30 cellular contexts compared by ENCODE assay signal in genomic region chr5:65913519-65913918, GRCh38. TPM values are rescaled to one million over a fixed set of nuclear protein-coding genes. Genes with fewer than 3 reads are reported as not detected.
DNase-seq lines count a peak whose midpoint lies in the region; ATAC-seq and TF ChIP-seq lines count a peak whose summit lies in the region.
"Had no signal": no experiment of that assay in that cellular context is flagged by ENCODE, and none has a peak within 500 bp of the region (broad histone marks: within the 10 kb centered on the region; RNA-seq: fewer than 3 reads in every experiment).

No MANE protein-coding gene starts in this region.

- CTCF ChIA-PET in HEK293 (lab: Yijun Ruan, JAX) (no interaction called here), HEK293T (lab: Yijun Ruan, JAX) (no interaction called here)

- no peaks in the 10 kb centered on the region for H3K9me3 ChIP-seq in HEK293 (ENCODE audit: control insufficient read depth, insufficient read depth, low read depth, low read length)
- H3K9me3 ChIP-seq: BLaER1 treated with 17β-estradiol and CSF1 and Interleukin-3, amounts not matched to agents 10 nM and 100 nM; left lung had no signal

- H3K27ac ChIP-seq in HEK293 (ENCODE audit: extremely low read depth, low read depth, low read length): no peak overlapping the region
- H3K27ac ChIP-seq: BLaER1 treated with 17β-estradiol and CSF1 and Interleukin-3, amounts not matched to agents 10 nM and 100 nM; brain microvascular endothelial cell; epithelial cell of prostate; left lung; PC-9 had no signal

- no peaks in the 10 kb centered on the region for H3K36me3 ChIP-seq in HEK293 (ENCODE audit: control insufficient read depth in 2 of 2, insufficient read depth in 1 of 2, low read length in 2 of 2)
- H3K36me3 ChIP-seq: BLaER1 treated with 17β-estradiol and CSF1 and Interleukin-3, amounts not matched to agents 10 nM and 100 nM; brain microvascular endothelial cell; left lung had no signal

- POLR2A ChIA-PET in HEK293 (lab: Yijun Ruan, JAX) (interaction anchor here (0.6 kb wide), 1 partner anchor 1747 kb away, joined by 3 read pairs; no protein-coding TSS in a partner anchor), HEK293T (lab: Yijun Ruan, JAX) (no interaction called here)

- DNase-seq in astrocyte of the spinal cord (ENCODE audit: low read depth, low spot score): peak; percentile 59
- no peak for DNase-seq in left lobe of liver (ENCODE audit: low spot score)
- no peak for DNase-seq in sciatic nerve (ENCODE audit: low spot score)
- DNase-seq in HEK293T (ENCODE audit: extremely low spot score): no peak
- DNase-seq in germinal center (ENCODE audit: low spot score): no peak
- no peak for DNase-seq in Right ventricle myocardium superior
- DNase-seq: activated CD4-positive, alpha-beta T cell treated with anti-CD3 and anti-CD28 coated beads, Interleukin-2, amount 10 ng/mL, durations not matched to agents 7 days and 5 days; activated T-cell treated with anti-CD3 and anti-CD28 coated beads, Interleukin-2, amount 50 U/mL, for 4 hours; brain microvascular endothelial cell; COR-L47; DMS79 treated with DMSO at 0.1 percent for 48 hours; foreskin melanocyte; GF-D8; HCEC 1CT; left lung; MV-4-11; naive B cell; NCI-H146; NCI-H510A treated with DMSO at 0.1 percent for 48 hours; NK-92 treated with Interleukin-12 subunit alpha and Interleukin-12 subunit beta, amount 100 ng/mL, for 24 hours; PC-9; retina; stimulated activated CD4-positive, alpha-beta T cell treated with anti-CD3 and anti-CD28 coated beads, Interleukin-4, amount 100 ng/mL, for 1 hour; T-helper 9 cell had no signal

- intact Hi-C loops in sciatic nerve (cut with DNase I) (no loop called here), Right ventricle myocardium superior (cut with DNase I) (no loop called here)

- ATAC-seq in left lobe of liver (peak; percentile 99), sciatic nerve (peak; percentile 93), GM21390 (IDR thresholded peaks at IDR 0.05; ENCODE audit: unreplicated experiment) (no peak), Right ventricle myocardium superior (ENCODE audit: poor library complexity) (no peak)
- ATAC-seq: activated T-cell treated with anti-CD3 and anti-CD28 coated beads, Interleukin-2, amount 50 U/mL, for 4 hours; left lung; Right ventricle myocardium inferior; stimulated activated effector memory CD8-positive, alpha-beta T cell treated with anti-CD3 and anti-CD28 coated beads, Interleukin-12 subunit alpha, Interleukin-12 subunit beta, amount 100 ng/mL, for 72 hours had no signal

- no peaks in the 10 kb centered on the region for H3K4me1 ChIP-seq in HEK293 (ENCODE audit: control insufficient read depth, insufficient read depth, low read length)
- H3K4me1 ChIP-seq: left lung had no signal

- no peak for TF ChIP-seq CTCF in HEK293 (tag by site-specific recombination; IDR thresholded peaks at IDR 0.05)
- no peak for TF ChIP-seq CTCF in astrocyte of the spinal cord (IDR thresholded peaks at IDR 0.05; ENCODE audit: low read depth, low read length)

- in situ Hi-C loops in astrocyte of the spinal cord (cut with HindIII; ENCODE audit: low sequenced_read_pairs): no loop called here

- H3K4me3 ChIP-seq in HEK293 (ENCODE audit: low read depth, low read length): no peak overlapping the region
- no peak overlapping the region for H3K4me3 ChIP-seq in astrocyte of the spinal cord (ENCODE audit: low read depth, low read length)
- H3K4me3 ChIP-seq: BLaER1 treated with 17β-estradiol and CSF1 and Interleukin-3, amounts not matched to agents 10 nM and 100 nM; left lung; PC-9 had no signal

TF ChIP-seq in HEK293, 187 proteins besides CTCF, POLR2A, EP300 and RAD21:
- TF ChIP-seq SCRT2 (tag by site-specific recombination; IDR thresholded peaks at IDR 0.05) (peak; percentile 49), ZNF623 (tag by site-specific recombination; IDR thresholded peaks at IDR 0.05) (no peak)
TF ChIP-seq in HEK293: peak in this region for 1.

TF ChIP-seq in HEK293T, 16 proteins besides CTCF, POLR2A, EP300 and RAD21:
- TF ChIP-seq ARNT (IDR thresholded peaks at IDR 0.05): no peak
- no peak for TF ChIP-seq SP1 (IDR thresholded peaks at IDR 0.05)
- TF ChIP-seq ELF4 (IDR thresholded peaks at IDR 0.05): no peak
- TF ChIP-seq FOXK2 (IDR thresholded peaks at IDR 0.05): no peak
- no peak for TF ChIP-seq CTBP1 (IDR thresholded peaks at IDR 0.05; ENCODE audit: borderline replicate concordance)
- TF ChIP-seq LEF1 (IDR thresholded peaks at IDR 0.05; ENCODE audit: borderline replicate concordance): no peak
- no peak for TF ChIP-seq L3MBTL2 (conservative IDR thresholded peaks at IDR 0.05)
- no peak for TF ChIP-seq BHLHE40 (IDR thresholded peaks at IDR 0.05; ENCODE audit: borderline replicate concordance)
- TF ChIP-seq SUZ12 (IDR thresholded peaks at IDR 0.05): no peak
- TF ChIP-seq FOXM1 (IDR thresholded peaks at IDR 0.05; ENCODE audit: borderline replicate concordance): no peak
- no peak for TF ChIP-seq NFRKB (IDR thresholded peaks at IDR 0.05)
TF ChIP-seq in HEK293T: peak in this region for 0.

RNA-seq across cellular contexts. Expression of gene ERBIN, which starts 12.9 kb away (rescaled TPM):
- total RNA-seq in left lobe of liver (31.4 TPM), sciatic nerve (96.1 TPM), Right ventricle myocardium superior (34.1 TPM)

Comparison
In these comparisons a context has a peak if more than half of its experiments do, and no peak if none do; other contexts are left out.
1. ATAC-seq: peak in left lobe of liver (single experiment) and sciatic nerve (single experiment); none in GM21390 (single experiment) and Right ventricle myocardium superior (single experiment).